ENCODE assay signal across 9 cellular contexts in genomic region chr11:22930816-22931594, GRCh38.
DNase-seq lines count a peak whose midpoint lies in the region; ATAC-seq and TF ChIP-seq lines count a peak whose summit lies in the region.
"Had no signal": no experiment of that assay in that cellular context is flagged by ENCODE, and none has a peak within 500 bp of the region (broad histone marks: within the 10 kb centered on the region; RNA-seq: fewer than 3 reads in every experiment).

No MANE protein-coding gene starts in this region.

- H3K4me1 Mint-ChIP-seq in osteocyte (ENCODE audit: unreplicated experiment) = peaks cover 16% of the 10 kb centered on the region
- H3K4me1 Mint-ChIP-seq: T-helper 17 cell had no signal

- H3K4me3 Mint-ChIP-seq in osteocyte (ENCODE audit: unreplicated experiment) = peak overlapping the region; percentile 10
- H3K4me3 Mint-ChIP-seq: T-helper 17 cell had no signal

- peak; percentile 94 for ATAC-seq in GM19043 (IDR thresholded peaks at IDR 0.05; ENCODE audit: low read depth, unreplicated experiment)
- peak; percentile 98 for ATAC-seq in GM21717 (IDR thresholded peaks at IDR 0.05; ENCODE audit: unreplicated experiment)
- peak; percentile 99 for ATAC-seq in HG03135 (IDR thresholded peaks at IDR 0.05; ENCODE audit: unreplicated experiment)
- ATAC-seq: T-helper 17 cell had no signal

- no peaks in the 10 kb centered on the region for H3K27me3 Mint-ChIP-seq in osteocyte (ENCODE audit: unreplicated experiment)
- H3K27me3 Mint-ChIP-seq: T-helper 17 cell had no signal

- no peaks in the 10 kb centered on the region for H3K36me3 Mint-ChIP-seq in osteocyte (ENCODE audit: unreplicated experiment)

- H3K27ac Mint-ChIP-seq in osteocyte (ENCODE audit: unreplicated experiment) = peak overlapping the region; percentile 65
- H3K27ac Mint-ChIP-seq: T-helper 17 cell had no signal

- no peaks in the 10 kb centered on the region for H3K9me3 Mint-ChIP-seq in osteocyte (ENCODE audit: unreplicated experiment)

- no peak for DNase-seq in osteocyte (ENCODE audit: extremely low spot score, unreplicated experiment)
- DNase-seq in NCI-H2081 (lab: John Stamatoyannopoulos, UW) = no peak
- no peak for DNase-seq in germinal center (ENCODE audit: low spot score)
- no peak for DNase-seq in SHP77 (lab: John Stamatoyannopoulos, UW)
- DNase-seq: activated CD8-positive, alpha-beta memory T cell treated with anti-CD3 and anti-CD28 coated beads, Interleukin-2, amount 50 U/mL, for 48 hours; T-helper 17 cell had no signal

- no peak for TF ChIP-seq CTCF in osteocyte (IDR thresholded peaks at IDR 0.05)
